Comparison of ENCODE assay signal across 8 cellular contexts in the genomic region with DNA sequence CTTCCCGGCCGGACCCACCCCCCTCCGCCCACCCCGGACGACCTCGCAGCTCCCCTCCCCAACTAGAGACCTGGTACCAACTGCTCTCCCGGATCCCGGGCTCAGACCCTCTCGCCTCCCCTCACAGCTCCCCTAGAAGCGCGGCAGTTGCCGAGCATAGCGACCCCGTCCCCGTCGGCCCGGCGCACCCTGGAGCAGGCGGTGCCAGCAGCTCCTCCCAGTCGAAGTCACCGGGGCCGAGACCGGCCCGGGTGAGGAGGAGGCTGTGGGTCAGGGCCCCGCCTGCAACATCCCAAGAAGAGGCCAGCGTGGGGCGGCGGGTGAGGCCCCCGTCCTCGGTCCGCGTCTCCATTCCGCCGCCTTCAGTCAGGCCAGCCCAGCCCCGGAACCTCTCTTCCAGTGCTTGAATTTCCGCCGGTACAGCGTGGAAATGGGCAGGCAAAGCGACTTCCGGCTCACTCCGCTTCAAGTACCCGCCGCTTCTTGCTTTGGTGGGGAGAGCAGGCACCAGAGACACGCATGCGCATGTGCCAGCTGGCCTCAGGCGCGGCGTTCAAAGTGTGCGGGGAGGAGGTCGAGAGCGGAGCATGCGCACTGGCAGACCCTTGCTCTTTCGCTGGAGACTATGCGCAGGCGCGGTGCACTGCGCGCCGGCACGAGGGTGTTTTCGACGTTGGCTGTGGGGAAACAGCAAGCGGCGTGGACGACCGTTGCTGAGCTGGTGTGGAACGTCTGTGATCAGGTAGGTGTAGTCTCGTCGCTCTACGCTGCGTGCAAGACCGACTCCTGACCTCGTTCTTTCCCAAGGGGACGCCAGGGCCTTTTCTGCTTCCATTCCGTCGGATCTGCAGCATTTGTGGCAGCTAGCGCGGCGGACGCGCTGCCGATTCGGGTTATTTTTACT. TPM values are rescaled to one million over a fixed set of nuclear protein-coding genes. Genes with fewer than 3 reads are reported as not detected.
A peak's percentile ranks its signal among the peaks of the same experiment; 100 is the strongest.
DNase-seq lines count a peak whose midpoint lies in the region; ATAC-seq and TF ChIP-seq lines count a peak whose summit lies in the region.

A gene with protein sequence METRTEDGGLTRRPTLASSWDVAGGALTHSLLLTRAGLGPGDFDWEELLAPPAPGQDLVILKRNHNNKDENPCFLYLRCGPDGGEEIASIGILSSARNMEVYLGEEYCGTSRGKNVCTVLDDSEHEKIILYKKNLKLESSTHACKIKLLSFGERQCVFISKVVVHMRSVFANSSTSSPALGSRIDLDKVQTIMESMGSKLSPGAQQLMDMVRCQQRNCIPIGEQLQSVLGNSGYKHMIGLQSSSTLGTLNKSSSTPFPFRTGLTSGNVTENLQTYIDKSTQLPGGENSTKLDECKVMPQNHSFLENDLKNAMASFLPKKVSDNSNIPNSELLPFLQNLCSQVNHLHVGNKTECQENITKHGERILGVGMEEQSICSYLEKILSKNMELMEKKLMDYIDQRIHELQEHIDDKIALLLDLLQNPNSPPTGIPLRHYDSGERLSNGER (minus strand): TSS at position 401 of the 904 bp plus-strand sequence. CDS start 49 bp downstream, at position 352.

- DNase-seq in Ammon's horn (ENCODE audit: low spot score) (peak; percentile 99), GM19238 (ENCODE audit: insufficient read length, low spot score) (peak; percentile 90), NCI-H524 (lab: John Stamatoyannopoulos, UW) (peak; percentile 81 to 89), colonic mucosa (peak; percentile 96), kidney tubule cell (ENCODE audit: low spot score) (peak; percentile 99)
- peak; percentile 96 to 98 for DNase-seq in activated CD4-positive, alpha-beta T cell treated with anti-CD3 and anti-CD28 coated beads for 4 hours
- DNase-seq in stimulated activated CD4-positive, alpha-beta T cell treated with anti-CD3 and anti-CD28 coated beads, Interleukin-1b, Interleukin-23, amount 100 ng/mL, for 24 hours (ENCODE audit: low read depth in 4 of 4, low spot score in 1 of 4) = peak; percentile 87 to 95 (median 92)

- H3K4me1 ChIP-seq in colonic mucosa = peaks cover 6% of the 10 kb centered on the region

- H3K9me3 ChIP-seq in colonic mucosa = no peaks in the 10 kb centered on the region

- H3K36me3 ChIP-seq in colonic mucosa = no peaks in the 10 kb centered on the region

- no peaks in the 10 kb centered on the region for H3K27me3 ChIP-seq in colonic mucosa

- peak within 1 kb of the TSS; percentile 85 for H3K4me3 ChIP-seq in colonic mucosa

- TF ChIP-seq CTCF in colonic mucosa (IDR thresholded peaks at IDR 0.05) = no peak

- peak; percentile 98 for ATAC-seq in HG03442 (IDR thresholded peaks at IDR 0.05; ENCODE audit: unreplicated experiment)

- H3K9ac ChIP-seq in colonic mucosa (ENCODE audit: low read depth in 2 of 2, low read length in 2 of 2) = peak within 1 kb of the TSS; percentile 62 to 84

- intact Hi-C loops in colonic mucosa (cut with DNase I) = no loop called here

- H3K27ac ChIP-seq in colonic mucosa = peak within 1 kb of the TSS; percentile 74

RNA-seq across cellular contexts. Expression of the gene that starts here (rescaled TPM):
- 1 to 10 TPM; 6.3 to 6.8 TPM for total RNA-seq in colonic mucosa

Comparison
In these comparisons a context has a peak if more than half of its experiments do, and no peak if none do; other contexts are left out.
1. Peak in every context shown above with its lines: DNase-seq, ATAC-seq, H3K4me3 ChIP-seq and H3K27ac ChIP-seq.